In genomic region chr12:132986885-132987225, GRCh38 we compare ENCODE assay signal across 1 cellular context.
TF ChIP-seq lines count a peak whose summit lies in the region.

No MANE protein-coding gene starts in this region.

TF ChIP-seq in GM23338, 12 proteins besides CTCF, POLR2A, EP300 and RAD21 (continued from another document):
- TF ChIP-seq, protein P1, sequence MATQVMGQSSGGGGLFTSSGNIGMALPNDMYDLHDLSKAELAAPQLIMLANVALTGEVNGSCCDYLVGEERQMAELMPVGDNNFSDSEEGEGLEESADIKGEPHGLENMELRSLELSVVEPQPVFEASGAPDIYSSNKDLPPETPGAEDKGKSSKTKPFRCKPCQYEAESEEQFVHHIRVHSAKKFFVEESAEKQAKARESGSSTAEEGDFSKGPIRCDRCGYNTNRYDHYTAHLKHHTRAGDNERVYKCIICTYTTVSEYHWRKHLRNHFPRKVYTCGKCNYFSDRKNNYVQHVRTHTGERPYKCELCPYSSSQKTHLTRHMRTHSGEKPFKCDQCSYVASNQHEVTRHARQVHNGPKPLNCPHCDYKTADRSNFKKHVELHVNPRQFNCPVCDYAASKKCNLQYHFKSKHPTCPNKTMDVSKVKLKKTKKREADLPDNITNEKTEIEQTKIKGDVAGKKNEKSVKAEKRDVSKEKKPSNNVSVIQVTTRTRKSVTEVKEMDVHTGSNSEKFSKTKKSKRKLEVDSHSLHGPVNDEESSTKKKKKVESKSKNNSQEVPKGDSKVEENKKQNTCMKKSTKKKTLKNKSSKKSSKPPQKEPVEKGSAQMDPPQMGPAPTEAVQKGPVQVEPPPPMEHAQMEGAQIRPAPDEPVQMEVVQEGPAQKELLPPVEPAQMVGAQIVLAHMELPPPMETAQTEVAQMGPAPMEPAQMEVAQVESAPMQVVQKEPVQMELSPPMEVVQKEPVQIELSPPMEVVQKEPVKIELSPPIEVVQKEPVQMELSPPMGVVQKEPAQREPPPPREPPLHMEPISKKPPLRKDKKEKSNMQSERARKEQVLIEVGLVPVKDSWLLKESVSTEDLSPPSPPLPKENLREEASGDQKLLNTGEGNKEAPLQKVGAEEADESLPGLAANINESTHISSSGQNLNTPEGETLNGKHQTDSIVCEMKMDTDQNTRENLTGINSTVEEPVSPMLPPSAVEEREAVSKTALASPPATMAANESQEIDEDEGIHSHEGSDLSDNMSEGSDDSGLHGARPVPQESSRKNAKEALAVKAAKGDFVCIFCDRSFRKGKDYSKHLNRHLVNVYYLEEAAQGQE (IDR thresholded peaks at IDR 0.05; ENCODE audit: unreplicated experiment), result no peak
- TF ChIP-seq ZNF331 (CRISPR knock-in tag; IDR thresholded peaks at IDR 0.05; ENCODE audit: low read depth) (no peak), STAT1 (IDR thresholded peaks at IDR 0.05; ENCODE audit: unreplicated experiment) (no peak), JUNB (IDR thresholded peaks at IDR 0.05; ENCODE audit: unreplicated experiment) (no peak), ZNF114 (CRISPR knock-in tag; IDR thresholded peaks at IDR 0.05) (no peak), EZH2 (IDR thresholded peaks at IDR 0.05; ENCODE audit: low read depth, unreplicated experiment) (no peak), NANOG (IDR thresholded peaks at IDR 0.05; ENCODE audit: borderline replicate concordance) (no peak), POLR2AphosphoS5 (IDR thresholded peaks at IDR 0.05; ENCODE audit: low read depth) (no peak), CREB1 (CRISPR knock-in tag; IDR thresholded peaks at IDR 0.05; ENCODE audit: low read depth) (no peak)
